In genomic region chr3:126895178-126896066, GRCh38 we compare ENCODE assay signal across 15 cellular contexts.
DNase-seq lines count a peak whose midpoint lies in the region; ATAC-seq, FAIRE-seq and TF ChIP-seq lines count a peak whose summit lies in the region.
"Had no signal": no experiment of that assay in that cellular context is flagged by ENCODE, and none has a peak within 500 bp of the region (broad histone marks: within the 10 kb centered on the region; RNA-seq: fewer than 3 reads in every experiment).

No MANE protein-coding gene starts in this region.

- intact Hi-C loops in pancreas (cut with DNase I): no loop called here

- no peaks in the 10 kb centered on the region for H3K9me3 ChIP-seq in pancreas
- H3K9me3 ChIP-seq: transverse colon had no signal

- no peak for TF ChIP-seq CTCF in pancreas (IDR thresholded peaks at IDR 0.05)

- ATAC-seq in pancreas (peak in 3 of 4 donors; percentile 20 to 46 (median 45)), HG02678 (IDR thresholded peaks at IDR 0.05; ENCODE audit: unreplicated experiment) (no peak)
- no peak for ATAC-seq in activated CD4-positive, CD25-positive, alpha-beta regulatory T cell treated with anti-CD3 and anti-CD28 coated beads, Interleukin-2, amount 50 U/mL, for 24 hours
- ATAC-seq: activated T-cell treated with anti-CD3 and anti-CD28 coated beads, Interleukin-2, amount 50 U/mL, for 72 hours; natural killer cell had no signal

- H3K4me1 ChIP-seq in pancreas: peaks cover 0 to 14% (median 6%) of the 10 kb centered on the region in 3 donors
- H3K4me1 ChIP-seq: transverse colon had no signal

- 74 to 76% methylated on average over 7 of the region's 7 CpGs for WGBS in pancreas, 2 donors

- no peaks in the 10 kb centered on the region for H3K27me3 ChIP-seq in pancreas
- H3K27me3 ChIP-seq: transverse colon had no signal

- no peak for FAIRE-seq in pancreas (lab: Jason Lieb, UNC)
- FAIRE-seq in urothelium cell line (lab: Jason Lieb, UNC): no peak
- FAIRE-seq: H1, TTC549 had no signal

- no peak overlapping the region for H3K4me3 ChIP-seq in pancreas
- H3K4me3 ChIP-seq: transverse colon had no signal

- no peaks in the 10 kb centered on the region for H3K36me3 ChIP-seq in pancreas
- H3K36me3 ChIP-seq: transverse colon had no signal

- no peak overlapping the region for H3K27ac ChIP-seq in pancreas
- H3K27ac ChIP-seq: transverse colon had no signal

- peak; percentile 20 for DNase-seq in DMS79 treated with DMSO at 0.1 percent for 48 hours (lab: John Stamatoyannopoulos, UW)
- peak; percentile 60 for DNase-seq in OCI-M1 (lab: John Stamatoyannopoulos, UW)
- peak; percentile 43 for DNase-seq in fibroblast of peridontal ligament (ENCODE audit: extremely low read depth)
- no peak for DNase-seq in pancreas
- no peak for DNase-seq in NK-92 (lab: John Stamatoyannopoulos, UW; ENCODE audit: unreplicated experiment)
- DNase-seq in urothelium cell line (ENCODE audit: low spot score): no peak
- DNase-seq: activated T-cell treated with anti-CD3 and anti-CD28 coated beads, Interleukin-2, amount 50 U/mL, for 72 hours; dermis blood vessel endothelial cell; natural killer cell; NCI-H774; transverse colon had no signal

Comparison
In these comparisons a context has a peak if more than half of its experiments do, and no peak if none do; other contexts are left out.
1. DNase-seq: peak in DMS79 treated with DMSO at 0.1 percent for 48 hours (single experiment), OCI-M1 (single experiment) and fibroblast of peridontal ligament (single experiment); none in pancreas (0 of 6), NK-92 (single experiment) and urothelium cell line (single experiment).
2. ATAC-seq: peak in pancreas (3 of 4); none in HG02678 (single experiment) and activated CD4-positive, CD25-positive, alpha-beta regulatory T cell treated with anti-CD3 and anti-CD28 coated beads, Interleukin-2, amount 50 U/mL, for 24 hours (0 of 2).